In genomic region chr22:39520874-39521857, GRCh38 we compare ENCODE assay signal across 8 cellular contexts.
DNase-seq lines count a peak whose midpoint lies in the region; ATAC-seq and TF ChIP-seq lines count a peak whose summit lies in the region.

No MANE protein-coding gene starts in this region.

- H3F3A ChIP-seq in Loucy (ENCODE audit: low read depth) = peaks cover 15% of the 10 kb centered on the region

- peak overlapping the region; percentile 95 for H3K4me2 ChIP-seq in Loucy (ENCODE audit: low read depth, low read length, poor library complexity, severe bottlenecking)

- no peaks in the 10 kb centered on the region for H3K9me2 ChIP-seq in Loucy (replicated peaks; ENCODE audit: low read depth, low read length)

- H3K79me2 ChIP-seq in Loucy (ENCODE audit: insufficient read depth, low read length) = peaks cover 80% of the 10 kb centered on the region

- H3K9ac ChIP-seq in Loucy (ENCODE audit: low read depth, low read length, poor library complexity, severe bottlenecking) = peak overlapping the region; percentile 100

- H3K27ac ChIP-seq in caudate nucleus (ENCODE audit: low read depth, low read length) = peak overlapping the region; percentile 99

- H3K9me3 ChIP-seq in Loucy (ENCODE audit: insufficient read depth, low read depth, low read length) = no peaks in the 10 kb centered on the region

- peaks cover 37% of the 10 kb centered on the region for H3K4me1 ChIP-seq in Loucy (ENCODE audit: insufficient read depth, low read length, poor library complexity, severe bottlenecking)

- TF ChIP-seq CTCF in Loucy (conservative IDR thresholded peaks at IDR 0.05; ENCODE audit: low read length) = no peak

- no peak overlapping the region for H2AFZ ChIP-seq in Loucy (ENCODE audit: low read length)

- peaks cover 13% of the 10 kb centered on the region for H3K27me3 ChIP-seq in Loucy (ENCODE audit: insufficient read depth, low read length, poor library complexity, severe bottlenecking)

- ATAC-seq in GM21515 (IDR thresholded peaks at IDR 0.05; ENCODE audit: unreplicated experiment) = peak; percentile 16

- peaks cover 54% of the 10 kb centered on the region for H4K20me1 ChIP-seq in Loucy (ENCODE audit: insufficient read depth, low read length, poor library complexity, severe bottlenecking)

- DNase-seq in D341Med (ENCODE audit: low spot score) (peak; percentile 73), caudate nucleus (lab: John Stamatoyannopoulos, UW) (peak in 41 of 61 donors; percentile 11 to 77 (median 50)), islet precursor cell (peak; percentile 79), HuH-7 (ENCODE audit: low spot score) (no peak)
- DNase-seq in activated CD4-positive, CD25-positive, alpha-beta regulatory T cell (lab: John Stamatoyannopoulos, UW) = peak; percentile 50 to 65 (median 58)
- peak; percentile 58 to 67 for DNase-seq in stimulated activated CD4-positive, alpha-beta T cell treated with anti-CD3 and anti-CD28 coated beads, Interleukin-15, amount 100 ng/mL, for 48 hours (ENCODE audit: low read depth in 2 of 2)

- H3K36me3 ChIP-seq in Loucy (ENCODE audit: insufficient read depth, low read length) = peaks cover 51% of the 10 kb centered on the region

- peak overlapping the region; percentile 99 for H3K4me3 ChIP-seq in Loucy (ENCODE audit: low read length, poor library complexity, severe bottlenecking)
